In genomic region chrX:154546354-154547244, GRCh38 we compare ENCODE assay signal across 8 cellular contexts. TPM values are rescaled to one million over a fixed set of nuclear protein-coding genes. Genes with fewer than 3 reads are reported as not detected.
DNase-seq lines count a peak whose midpoint lies in the region; ATAC-seq and TF ChIP-seq lines count a peak whose summit lies in the region.

TSS of gene G6PD (minus strand) at chrX:154546846. CDS start at chrX:154546155, 691 bp downstream.

- ATAC-seq in GM21423 (IDR thresholded peaks at IDR 0.05; ENCODE audit: unreplicated experiment) (peak; percentile 37), RWPE2 (ENCODE audit: low read depth) (peak; percentile 40), gastroesophageal sphincter (peak; percentile 79)

- H3K27me3 Mint-ChIP-seq in osteocyte (ENCODE audit: unreplicated experiment) = no peaks in the 10 kb centered on the region

- DNase-seq in DMS53 (lab: John Stamatoyannopoulos, UW) (peak; percentile 88), RWPE2 (ENCODE audit: low spot score) (no peak), activated gamma-delta T cell treated with Interleukin-2 at 50 U/mL for 16 hours (peak; percentile 75), osteocyte (ENCODE audit: extremely low spot score, unreplicated experiment) (no peak), tibial artery (peak in 1 of 2 donors; percentile 65)

- H3K9me3 ChIP-seq in HUES6 (ENCODE audit: control insufficient read depth, insufficient read depth, low read depth, low read length) (peaks cover 17% of the 10 kb centered on the region; the same call in 1 of the 2 replicates), RWPE2 (ENCODE audit: severe bottlenecking) (no peaks in the 10 kb centered on the region), gastroesophageal sphincter (no peaks in the 10 kb centered on the region), tibial artery (no peaks in the 10 kb centered on the region)

- H3K4me1 Mint-ChIP-seq in osteocyte (ENCODE audit: unreplicated experiment) = peaks cover 38% of the 10 kb centered on the region

- H3K4me3 Mint-ChIP-seq in osteocyte (ENCODE audit: unreplicated experiment) = peak within 1 kb of the TSS; percentile 84

- WGBS in gastroesophageal sphincter (ENCODE audit: low coverage in 1 of 2), 2 donors = 44% methylated on average over 5 of the region's 92 CpGs; no CpG with 5 or more reads in 1 of the 2 donors

- TF ChIP-seq POLR2A in gastroesophageal sphincter (IDR thresholded peaks at IDR 0.05) = peak in 1 of 2 donors; percentile 22

- TF ChIP-seq CTCF in RWPE2 (IDR thresholded peaks at IDR 0.05; ENCODE audit: poor library complexity, severe bottlenecking) (no peak), gastroesophageal sphincter (IDR thresholded peaks at IDR 0.05) (peak in 3 of 4 experiments; percentile 20 to 35 (median 30)), osteocyte (IDR thresholded peaks at IDR 0.05) (no peak), tibial artery (IDR thresholded peaks at IDR 0.05) (no peak)

- intact Hi-C loops in tibial artery (cut with DNase I; ENCODE audit: low total_unique reads) = no loop called here

- H3K4me3 ChIP-seq in HUES6 (ENCODE audit: low read depth, low read length) (peak within 1 kb of the TSS; percentile 88), RWPE2 (ENCODE audit: severe bottlenecking) (peak within 1 kb of the TSS; percentile 87), gastroesophageal sphincter (peak within 1 kb of the TSS; percentile 69 to 70), tibial artery (peak within 1 kb of the TSS; percentile 63 to 70)

- H3K9me3 Mint-ChIP-seq in osteocyte (ENCODE audit: unreplicated experiment) = peaks cover 3% of the 10 kb centered on the region

- H3K36me3 Mint-ChIP-seq in osteocyte (ENCODE audit: unreplicated experiment) = peaks cover 6% of the 10 kb centered on the region

- peaks cover 26% of the 10 kb centered on the region for H3K36me3 ChIP-seq in HUES6 (ENCODE audit: control insufficient read depth, insufficient read depth, low read length)
- peaks cover 18% of the 10 kb centered on the region for H3K36me3 ChIP-seq in RWPE2 (ENCODE audit: low read depth)
- H3K36me3 ChIP-seq in gastroesophageal sphincter = no peaks in the 10 kb centered on the region
- no peaks in the 10 kb centered on the region for H3K36me3 ChIP-seq in tibial artery

- peak within 1 kb of the TSS; percentile 93 for H3K27ac Mint-ChIP-seq in osteocyte (ENCODE audit: unreplicated experiment)

- TF ChIP-seq EP300 in gastroesophageal sphincter (IDR thresholded peaks at IDR 0.05) = no peak

- peak within 1 kb of the TSS; percentile 89 for H3K9ac ChIP-seq in HUES6 (ENCODE audit: low read length)

- H3K27me3 ChIP-seq in HUES6 (ENCODE audit: control insufficient read depth, insufficient read depth, low read length) = no peaks in the 10 kb centered on the region
- no peaks in the 10 kb centered on the region for H3K27me3 ChIP-seq in RWPE2 (ENCODE audit: insufficient read depth, poor library complexity, severe bottlenecking)
- no peaks in the 10 kb centered on the region for H3K27me3 ChIP-seq in gastroesophageal sphincter
- no peaks in the 10 kb centered on the region for H3K27me3 ChIP-seq in tibial artery

- H3K27ac ChIP-seq in HUES6 (ENCODE audit: low read depth, low read length) (peak within 1 kb of the TSS; percentile 73; the same call in 1 of the 2 replicates), RWPE2 (ENCODE audit: poor library complexity, severe bottlenecking) (peak within 1 kb of the TSS; percentile 88), gastroesophageal sphincter (peak within 1 kb of the TSS; percentile 76 to 90 (median 88)), tibial artery (peak within 1 kb of the TSS; percentile 80 to 92)

- H3K4me1 ChIP-seq in HUES6 (ENCODE audit: control insufficient read depth, insufficient read depth, low read length) (peaks cover 19% of the 10 kb centered on the region; the same call in 1 of the 2 replicates), RWPE2 (ENCODE audit: insufficient read depth, poor library complexity, severe bottlenecking) (peaks cover 15% of the 10 kb centered on the region), gastroesophageal sphincter (peaks cover 0 to 49% (median 3%) of the 10 kb centered on the region in 3 donors), tibial artery (peaks cover 0 to 70% (median 25%) of the 10 kb centered on the region in 4 donors)

RNA-seq across cellular contexts. Expression of gene G6PD, which starts in this region (rescaled TPM):
- total RNA-seq in gastroesophageal sphincter (10 to 100 TPM; 15.9 to 26.0 (median 22.1) TPM), osteocyte (103 and 108 TPM in 2 replicates)

Comparison
In these comparisons a context has a peak if more than half of its experiments do, and no peak if none do; other contexts are left out.
1. DNase-seq: peak in DMS53 (single experiment) and activated gamma-delta T cell treated with Interleukin-2 at 50 U/mL for 16 hours (single experiment); none in RWPE2 (single experiment) and osteocyte (single experiment).
2. CTCF ChIP-seq: peak in gastroesophageal sphincter (3 of 4); none in RWPE2 (single experiment), osteocyte (single experiment) and tibial artery (0 of 2).
3. Peak in every context shown above with its lines, with median percentiles within 50 percentile points of each other: ATAC-seq, H3K27ac ChIP-seq and H3K4me3 ChIP-seq.